8 cellular contexts compared by ENCODE assay signal in genomic region chr19:16066611-16067104, GRCh38. TPM values are rescaled to one million over a fixed set of nuclear protein-coding genes. Genes with fewer than 3 reads are reported as not detected.
A peak's percentile ranks its signal among the peaks of the same experiment; 100 is the strongest.
DNase-seq lines count a peak whose midpoint lies in the region; ATAC-seq and TF ChIP-seq lines count a peak whose summit lies in the region.

No MANE protein-coding gene starts in this region.

- intact Hi-C loops in activated T-helper 1 cell treated with anti-CD3 and anti-CD28 coated beads, Interleukin-12 subunit alpha, Interleukin-12 subunit beta, Interleukin-2, Interleukin-4 antibody, amounts not matched to agents 30 ng/mL and 10 ng/mL and 1 ng/mL, durations not matched to agents 14 hours and 24 hours and 36 hours (cut with micrococcal nuclease), result loop anchor here (1.0 kb wide), 2 partner anchors 14 to 116 kb away; no protein-coding TSS in a partner anchor

- no peaks in the 10 kb centered on the region for H3K9me3 Mint-ChIP-seq in activated T-helper 1 cell treated with anti-CD3 and anti-CD28 coated beads, Interleukin-12 subunit alpha, Interleukin-12 subunit beta, Interleukin-2, Interleukin-4 antibody, amounts not matched to agents 30 ng/mL and 10 ng/mL and 1 ng/mL, durations not matched to agents 14 hours and 24 hours and 36 hours

- no peaks in the 10 kb centered on the region for H3K36me3 Mint-ChIP-seq in activated T-helper 1 cell treated with anti-CD3 and anti-CD28 coated beads, Interleukin-12 subunit alpha, Interleukin-12 subunit beta, Interleukin-2, Interleukin-4 antibody, amounts not matched to agents 30 ng/mL and 10 ng/mL and 1 ng/mL, durations not matched to agents 14 hours and 24 hours and 36 hours (ENCODE audit: low read depth)

- no peak overlapping the region for H3K4me3 Mint-ChIP-seq in activated T-helper 1 cell treated with anti-CD3 and anti-CD28 coated beads, Interleukin-12 subunit alpha, Interleukin-12 subunit beta, Interleukin-2, Interleukin-4 antibody, amounts not matched to agents 30 ng/mL and 10 ng/mL and 1 ng/mL, durations not matched to agents 14 hours and 24 hours and 36 hours

- TF ChIP-seq CTCF in NB4 (IDR thresholded peaks at IDR 0.05; ENCODE audit: low read depth, low read length) (peak; percentile 52), right atrium auricular region (IDR thresholded peaks at IDR 0.05) (peak in 1 of 2 donors; percentile 27)

- TF ChIP-seq POLR2A in NB4 (IDR thresholded peaks at IDR 0.05; ENCODE audit: extremely low read depth, insufficient read length), result no peak

- peaks cover 22% of the 10 kb centered on the region for H3K4me1 Mint-ChIP-seq in activated T-helper 1 cell treated with anti-CD3 and anti-CD28 coated beads, Interleukin-12 subunit alpha, Interleukin-12 subunit beta, Interleukin-2, Interleukin-4 antibody, amounts not matched to agents 30 ng/mL and 10 ng/mL and 1 ng/mL, durations not matched to agents 14 hours and 24 hours and 36 hours (ENCODE audit: low read depth)

- peaks cover 0 to 3% of the 10 kb centered on the region in 2 donors for H3K9me3 ChIP-seq in right atrium auricular region

- no peaks in the 10 kb centered on the region for H3K27me3 ChIP-seq in right atrium auricular region

- H3K36me3 ChIP-seq in right atrium auricular region, result no peaks in the 10 kb centered on the region

- DNase-seq in GDM1 (lab: John Stamatoyannopoulos, UW) (peak; percentile 63), NB4 (ENCODE audit: low read depth) (peak; percentile 82), right atrium auricular region (ENCODE audit: low spot score) (no peak), hippocampal formation (lab: John Stamatoyannopoulos, UW) (no peak), OCI-M2 (lab: John Stamatoyannopoulos, UW; ENCODE audit: unreplicated experiment) (no peak)
- DNase-seq in activated T-helper 1 cell treated with anti-CD3 and anti-CD28 coated beads, Interleukin-12 subunit alpha, Interleukin-12 subunit beta, Interleukin-2, Interleukin-4 antibody, amounts not matched to agents 30 ng/mL and 10 ng/mL and 1 ng/mL, durations not matched to agents 14 hours and 24 hours and 36 hours (ENCODE audit: low spot score), result no peak
- DNase-seq in stimulated activated CD4-positive, alpha-beta T cell treated with anti-CD3 and anti-CD28 coated beads, Interleukin-4, amount 100 ng/mL, for 4 hours, result peak; percentile 24 to 47

- H3K4me1 ChIP-seq in right atrium auricular region, result peaks cover 0 to 20% of the 10 kb centered on the region in 2 donors

- H3K27ac Mint-ChIP-seq in activated T-helper 1 cell treated with anti-CD3 and anti-CD28 coated beads, Interleukin-12 subunit alpha, Interleukin-12 subunit beta, Interleukin-2, Interleukin-4 antibody, amounts not matched to agents 30 ng/mL and 10 ng/mL and 1 ng/mL, durations not matched to agents 14 hours and 24 hours and 36 hours, result peak overlapping the region; percentile 40

- H3K27me3 Mint-ChIP-seq in activated T-helper 1 cell treated with anti-CD3 and anti-CD28 coated beads, Interleukin-12 subunit alpha, Interleukin-12 subunit beta, Interleukin-2, Interleukin-4 antibody, amounts not matched to agents 30 ng/mL and 10 ng/mL and 1 ng/mL, durations not matched to agents 14 hours and 24 hours and 36 hours (ENCODE audit: insufficient read depth), result no peaks in the 10 kb centered on the region

- H3K4me3 ChIP-seq in NB4 (ENCODE audit: low read depth, low read length) (no peak overlapping the region), right atrium auricular region (no peak overlapping the region)

- peak overlapping the region; percentile 9 to 42 for H3K27ac ChIP-seq in right atrium auricular region

- no peak for ATAC-seq in GM21717 (IDR thresholded peaks at IDR 0.05; ENCODE audit: unreplicated experiment)

RNA-seq across cellular contexts. Expression of gene TPM4, which starts 9.6 kb away (rescaled TPM):
- total RNA-seq in activated T-helper 1 cell treated with anti-CD3 and anti-CD28 coated beads, Interleukin-12 subunit alpha, Interleukin-12 subunit beta, Interleukin-2, Interleukin-4 antibody, amounts not matched to agents 30 ng/mL and 10 ng/mL and 1 ng/mL, durations not matched to agents 14 hours and 24 hours and 36 hours, result 346 and 351 TPM in 2 replicates
- 100 to 1,000 TPM; 163 to 194 TPM for total RNA-seq in right atrium auricular region

RNA-seq across cellular contexts. Expression of gene RAB8A, which starts 45.0 kb away (rescaled TPM):
- total RNA-seq in activated T-helper 1 cell treated with anti-CD3 and anti-CD28 coated beads, Interleukin-12 subunit alpha, Interleukin-12 subunit beta, Interleukin-2, Interleukin-4 antibody, amounts not matched to agents 30 ng/mL and 10 ng/mL and 1 ng/mL, durations not matched to agents 14 hours and 24 hours and 36 hours, result 235 and 248 TPM in 2 replicates
- 10 to 100 TPM; 14.2 to 29.9 TPM for total RNA-seq in right atrium auricular region

Comparison
In these comparisons a context has a peak if more than half of its experiments do, and no peak if none do; other contexts are left out.
1. DNase-seq: peak in GDM1 (single experiment), NB4 (single experiment) and stimulated activated CD4-positive, alpha-beta T cell treated with anti-CD3 and anti-CD28 coated beads, Interleukin-4, amount 100 ng/mL, for 4 hours (2 of 2); none in activated T-helper 1 cell treated with anti-CD3 and anti-CD28 coated beads, Interleukin-12 subunit alpha, Interleukin-12 subunit beta, Interleukin-2, Interleukin-4 antibody, amounts not matched to agents 30 ng/mL and 10 ng/mL and 1 ng/mL, durations not matched to agents 14 hours and 24 hours and 36 hours (single experiment), right atrium auricular region (single experiment), hippocampal formation (0 of 2) and OCI-M2 (single experiment).